ENCODE assay signal across 25 cellular contexts in genomic region chr18:47485221-47485797, GRCh38.
DNase-seq lines count a peak whose midpoint lies in the region; ATAC-seq, FAIRE-seq and TF ChIP-seq lines count a peak whose summit lies in the region.
"Had no signal": no experiment of that assay in that cellular context is flagged by ENCODE, and none has a peak within 500 bp of the region (broad histone marks: within the 10 kb centered on the region; RNA-seq: fewer than 3 reads in every experiment).

No MANE protein-coding gene starts in this region.

- H4K91ac ChIP-seq in H9 (ENCODE audit: insufficient read length, low read depth, low read length) (no peak overlapping the region), H1 (replicated peaks; ENCODE audit: insufficient read length, low read length) (no peak overlapping the region)

- no peak for TF ChIP-seq EP300 in H1 (IDR thresholded peaks at IDR 0.05; ENCODE audit: borderline replicate concordance in 1 of 2, low read depth in 2 of 2, low read length in 2 of 2)

- no peak overlapping the region for H4K5ac ChIP-seq in H9 (ENCODE audit: insufficient read length, low read depth, low read length)
- H4K5ac ChIP-seq in H1 (ENCODE audit: insufficient read length, low read depth, low read length): no peak overlapping the region

- DNase-seq in ELF-1 (ENCODE audit: low read depth, low spot score) (peak; percentile 4), H9 (no peak), H1 (ENCODE audit: low read depth in 1 of 2, low spot score in 2 of 2) (peak in 1 of 2 experiments; percentile 49), left ventricle myocardium superior (peak; percentile 49), SJCRH30 (no peak), mucosa of descending colon (no peak)
- DNase-seq: AML-193; CD4-positive, alpha-beta T cell; DMS53; Kasumi-1; NCI-H1105 treated with DMSO at 0.1 percent for 48 hours; NCI-H146; NCI-H2029; NCI-H2171; NCI-H345; NCI-H510A treated with DMSO at 0.1 percent for 48 hours; NCI-H748 treated with DMSO at 0.1 percent for 48 hours; T-helper 1 cell had no signal

- H3K23ac ChIP-seq in H9 (ENCODE audit: insufficient read length, low read depth, low read length) (no peak overlapping the region), H1 (ENCODE audit: insufficient read length) (no peak overlapping the region)

- H3K4me3 ChIP-seq in H1 (ENCODE audit: extremely low read depth in 1 of 4, insufficient read depth in 2 of 4, low read depth in 3 of 4, low read length in 4 of 4) (no peak overlapping the region), SJCRH30 (no peak overlapping the region), mucosa of descending colon (no peak overlapping the region)
- H3K4me3 ChIP-seq: BLaER1 treated with 17β-estradiol and CSF1 and Interleukin-3, amounts not matched to agents 10 nM and 100 nM had no signal

- H3K18ac ChIP-seq in H9 (ENCODE audit: insufficient read length, low read depth, low read length): no peak overlapping the region
- no peak overlapping the region for H3K18ac ChIP-seq in H1 (ENCODE audit: extremely low read depth, low read length)

- H3K56ac ChIP-seq in H9 (ENCODE audit: insufficient read length, low read depth, low read length) (no peak overlapping the region), H1 (replicated peaks; ENCODE audit: insufficient read length, low read depth, low read length) (no peak overlapping the region)

- H3K27me3 ChIP-seq in H9 (ENCODE audit: insufficient read depth, low read length): no peaks in the 10 kb centered on the region
- no peaks in the 10 kb centered on the region for H3K27me3 ChIP-seq in H1 (replicated peaks in 1 of 4; ENCODE audit: control insufficient read depth in 3 of 4, extremely low read depth in 1 of 4, insufficient read depth in 3 of 4, low read length in 3 of 4)
- H3K27me3 ChIP-seq in SJCRH30: no peaks in the 10 kb centered on the region
- H3K27me3 ChIP-seq: BLaER1 treated with 17β-estradiol and CSF1 and Interleukin-3, amounts not matched to agents 10 nM and 100 nM had no signal

- H3K36me3 Mint-ChIP-seq in H9 (ENCODE audit: insufficient read depth in 1 of 3, low read depth in 3 of 3): no peaks in the 10 kb centered on the region

- H2BK15ac ChIP-seq in H9 (ENCODE audit: low read depth, low read length) (no peak overlapping the region), H1 (ENCODE audit: low read length) (no peak overlapping the region)

- H3K14ac ChIP-seq in H9 (ENCODE audit: insufficient read depth, low read length): no peak overlapping the region; the same call in 1 of the 2 replicates
- no peak overlapping the region for H3K14ac ChIP-seq in H1 (ENCODE audit: insufficient read length)

- H3K27ac Mint-ChIP-seq in H9: no peak overlapping the region
- H3K27ac Mint-ChIP-seq: CD4-positive, alpha-beta T cell had no signal

- H3K9ac ChIP-seq in H9 (ENCODE audit: extremely low read depth, insufficient read length, low read length) (no peak overlapping the region), H1 (replicated peaks in 1 of 4; ENCODE audit: extremely low read depth in 1 of 4, low read depth in 3 of 4, low read length in 3 of 4) (no peak overlapping the region)
- H3K9ac ChIP-seq: BLaER1 treated with 17β-estradiol and CSF1 and Interleukin-3, amounts not matched to agents 10 nM and 100 nM had no signal

- H2BK120ac ChIP-seq in H9 (ENCODE audit: low read depth, low read length, poor library complexity, severe bottlenecking): no peak overlapping the region
- no peak overlapping the region for H2BK120ac ChIP-seq in H1 (replicated peaks; ENCODE audit: low read depth, low read length)

- H3K27me3 Mint-ChIP-seq in H9 (ENCODE audit: low read depth): peaks cover 7% of the 10 kb centered on the region

- no peaks in the 10 kb centered on the region; a peak in 1 of 5 replicates for H3K9me3 Mint-ChIP-seq in H9

- WGBS in H9 (ENCODE audit: extremely low coverage, insufficient read length, low lambda C conversion rate): no CpG with 5 or more reads among the region's 5 CpGs
- WGBS in H1 (ENCODE audit: extremely low coverage in 1 of 2, insufficient coverage in 1 of 2, insufficient read length in 1 of 2, insufficient replicate concordance in 2 of 2, low coverage in 1 of 2, low lambda C conversion rate in 2 of 2, missing lambda C conversion rate in 1 of 2), 2 experiments: 92% methylated on average over 5 of the region's 5 CpGs; no CpG with 5 or more reads in 1 of the 2 experiments

- H4K20me1 ChIP-seq in H9 (ENCODE audit: control insufficient read depth, insufficient read depth, insufficient read length) (no peaks in the 10 kb centered on the region), H1 (replicated peaks in 1 of 2; ENCODE audit: control insufficient read depth in 1 of 2, insufficient read depth in 2 of 2, low read length in 2 of 2) (no peaks in the 10 kb centered on the region)
- H4K20me1 ChIP-seq: BLaER1 treated with 17β-estradiol and CSF1 and Interleukin-3, amounts not matched to agents 10 nM and 100 nM had no signal

- peak; percentile 32; the same call in 1 of the 3 replicates for TF ChIP-seq CTCF in H9 (conservative IDR thresholded peaks at IDR 0.05)
- peak; percentile 10 to 36 (median 11); a peak in 3 of 4 replicates for TF ChIP-seq CTCF in H1 (IDR thresholded peaks at IDR 0.05; ENCODE audit: control extremely low read depth in 1 of 3, insufficient read depth in 1 of 3, low read depth in 1 of 3, low read length in 3 of 3)
- TF ChIP-seq CTCF in mucosa of descending colon (IDR thresholded peaks at IDR 0.05): no peak

- H3K4ac ChIP-seq in H9 (ENCODE audit: low read depth, low read length) (no peak overlapping the region), H1 (replicated peaks; ENCODE audit: insufficient read length, low read depth, low read length) (no peak overlapping the region)

- CTCF ChIA-PET in H1 (lab: Charles Lee; ENCODE audit: partially characterized antibody): interaction anchor here (0.8 to 2.5 kb wide), 18 partner anchors 8 to 271 kb away, joined by 3 to 7 read pairs (median 4); no protein-coding TSS in a partner anchor

- H3K36me3 ChIP-seq in H1 (ENCODE audit: control insufficient read depth in 2 of 4, insufficient read depth in 4 of 4, low read length in 3 of 4): no peaks in the 10 kb centered on the region
- no peaks in the 10 kb centered on the region for H3K36me3 ChIP-seq in SJCRH30
- H3K36me3 ChIP-seq in mucosa of descending colon (ENCODE audit: low read depth): no peaks in the 10 kb centered on the region
- H3K36me3 ChIP-seq: BLaER1 treated with 17β-estradiol and CSF1 and Interleukin-3, amounts not matched to agents 10 nM and 100 nM had no signal

- H3K27ac ChIP-seq in H9 (ENCODE audit: insufficient read length, low read depth, low read length) (no peak overlapping the region), H1 (ENCODE audit: low read depth, low read length) (no peak overlapping the region), SJCRH30 (no peak overlapping the region)
- H3K27ac ChIP-seq: BLaER1 treated with 17β-estradiol and CSF1 and Interleukin-3, amounts not matched to agents 10 nM and 100 nM had no signal

- H3K79me2 ChIP-seq in H9 (ENCODE audit: insufficient read depth, low read length) (no peaks in the 10 kb centered on the region), H1 (ENCODE audit: control insufficient read depth in 1 of 2, insufficient read depth in 2 of 2, low read length in 2 of 2) (no peaks in the 10 kb centered on the region)

- H3K79me1 ChIP-seq in H9 (ENCODE audit: insufficient read depth, low read depth, low read length, poor library complexity, severe bottlenecking): no peaks in the 10 kb centered on the region
- no peaks in the 10 kb centered on the region for H3K79me1 ChIP-seq in H1 (ENCODE audit: low read depth, low read length)

- H2BK5ac ChIP-seq in H9 (ENCODE audit: insufficient read length, low read length): no peak overlapping the region
- H2BK5ac ChIP-seq in H1 (ENCODE audit: low read depth, low read length): no peak overlapping the region

- no peak overlapping the region for H3K4me2 ChIP-seq in H9 (ENCODE audit: insufficient read depth, insufficient read length, low read length)
- no peak overlapping the region for H3K4me2 ChIP-seq in H1 (ENCODE audit: insufficient read depth in 1 of 2, low read depth in 2 of 2, low read length in 2 of 2)

- H3K23me2 ChIP-seq in H9 (ENCODE audit: insufficient read length, low read depth, low read length, poor library complexity, severe bottlenecking) (no peaks in the 10 kb centered on the region), H1 (ENCODE audit: low read depth, low read length) (no peaks in the 10 kb centered on the region)

- no peak overlapping the region for H3K4me3 Mint-ChIP-seq in H9
- H3K4me3 Mint-ChIP-seq: CD4-positive, alpha-beta T cell had no signal

- no peak overlapping the region for H3T11ph ChIP-seq in H9 (ENCODE audit: low read length)

- H2AK5ac ChIP-seq in H9 (ENCODE audit: insufficient read length, low read length) (no peak overlapping the region), H1 (ENCODE audit: low read depth, low read length) (no peak overlapping the region)

- no peak for TF ChIP-seq POLR2A in H1 (IDR thresholded peaks at IDR 0.05; ENCODE audit: control extremely low read depth in 1 of 2, low read depth in 2 of 2, low read length in 2 of 2)

- H2BK20ac ChIP-seq in H9 (ENCODE audit: low read depth, low read length, poor library complexity, severe bottlenecking): no peak overlapping the region
- no peak overlapping the region for H2BK20ac ChIP-seq in H1 (ENCODE audit: low read length)

- intact Hi-C loops in left ventricle myocardium superior (cut with micrococcal nuclease) (no loop called here), mucosa of descending colon (cut with DNase I, micrococcal nuclease) (no loop called here)

- TF ChIP-seq RAD21 in H1 (IDR thresholded peaks at IDR 0.05 in 1 of 2, conservative IDR thresholded peaks at IDR 0.05 in 1 of 2; ENCODE audit: low read depth in 2 of 2, low read length in 2 of 2): peak; percentile 11 to 45; a peak in 3 of 4 replicates

- H4K8ac ChIP-seq in H9 (replicated peaks; ENCODE audit: insufficient read length, low read depth, low read length): no peak overlapping the region
- H4K8ac ChIP-seq in H1 (ENCODE audit: extremely low read depth, insufficient read depth, low read length): no peak overlapping the region

- peaks cover 9 to 12% of the 10 kb centered on the region in 2 experiments; a peak in 3 of 4 replicates for H3K4me1 Mint-ChIP-seq in H9

- H2BK12ac ChIP-seq in H9 (ENCODE audit: insufficient read length, low read depth, low read length) (no peak overlapping the region), H1 (ENCODE audit: low read depth, low read length) (no peak overlapping the region)

- H2AFZ ChIP-seq in H9 (ENCODE audit: low read length) (no peak overlapping the region), H1 (ENCODE audit: low read length) (no peak overlapping the region)

- no peak for FAIRE-seq in H1 (lab: Jason Lieb, UNC)
- FAIRE-seq: A204.1, G401.6, HepG2, RCC 7860 had no signal

- H3K4me1 ChIP-seq in H9 (ENCODE audit: insufficient read depth, low read length): 0 out of 2 replicates have a peak, but pooled peaks cover 3% of the 10 kb centered on the region
- peaks cover 0 to 2% (median 0%) of the 10 kb centered on the region in 4 experiments; a peak in 1 of 7 replicates for H3K4me1 ChIP-seq in H1 (replicated peaks in 1 of 4; ENCODE audit: control insufficient read depth in 3 of 4, insufficient read depth in 4 of 4, low read length in 3 of 4)
- H3K4me1 ChIP-seq in SJCRH30: no peaks in the 10 kb centered on the region
- H3K4me1 ChIP-seq in mucosa of descending colon (ENCODE audit: low read depth): no peaks in the 10 kb centered on the region

- POLR2A ChIA-PET in H1 (lab: Charles Lee; ENCODE audit: partially characterized antibody): no interaction called here

- H3K9me3 ChIP-seq in H9 (ENCODE audit: control insufficient read depth, low read depth, low read length) (no peaks in the 10 kb centered on the region), H1 (ENCODE audit: insufficient read depth in 2 of 2, low read depth in 1 of 2, low read length in 1 of 2) (no peaks in the 10 kb centered on the region), SJCRH30 (replicated peaks) (no peaks in the 10 kb centered on the region), mucosa of descending colon (no peaks in the 10 kb centered on the region)
- H3K9me3 ChIP-seq: BLaER1 treated with 17β-estradiol and CSF1 and Interleukin-3, amounts not matched to agents 10 nM and 100 nM had no signal

- ATAC-seq in left ventricle myocardium superior (peak; percentile 70), GM18867 (IDR thresholded peaks at IDR 0.05; ENCODE audit: unreplicated experiment) (no peak), mucosa of descending colon (no peak), GM18519 (IDR thresholded peaks at IDR 0.05; ENCODE audit: low FRiP score, unreplicated experiment) (no peak)
- ATAC-seq: HepG2 had no signal

Comparison
In these comparisons a context has a peak if more than half of its experiments do, and no peak if none do; other contexts are left out.
1. DNase-seq: peak in ELF-1 (single experiment) and left ventricle myocardium superior (single experiment); none in H9 (single experiment), SJCRH30 (0 of 2) and mucosa of descending colon (0 of 3).